Comparison of ENCODE assay signal across 18 cellular contexts in genomic region chr10:123553810-123554430, GRCh38.
DNase-seq lines count a peak whose midpoint lies in the region; ATAC-seq, FAIRE-seq and TF ChIP-seq lines count a peak whose summit lies in the region.
"Had no signal": no experiment of that assay in that cellular context is flagged by ENCODE, and none has a peak within 500 bp of the region (broad histone marks: within the 10 kb centered on the region; RNA-seq: fewer than 3 reads in every experiment).

No MANE protein-coding gene starts in this region.

- in situ Hi-C loops in ACHN (cut with HindIII; ENCODE audit: low pct_ligation_motif_present, low pct_unique_long_range_greater_than_20kb, low sequenced_read_pairs) = no loop called here

- no peak for TF ChIP-seq POLR2A in GM12891 (IDR thresholded peaks at IDR 0.05; ENCODE audit: low read depth, low read length)

- no peak for TF ChIP-seq CTCF in coronary artery (IDR thresholded peaks at IDR 0.05)

- peak; percentile 99 for FAIRE-seq in GM12891 (lab: Jason Lieb, UNC)
- FAIRE-seq: astrocyte, endometrium had no signal

- ATAC-seq in GM21447 (IDR thresholded peaks at IDR 0.05; ENCODE audit: unreplicated experiment) = peak; percentile 57
- ATAC-seq in HG03095 (IDR thresholded peaks at IDR 0.05; ENCODE audit: unreplicated experiment) = peak; percentile 33
- ATAC-seq: heart left ventricle had no signal

- DNase-seq in GM12891 (ENCODE audit: insufficient read length, low spot score) (no peak), coronary artery (ENCODE audit: low spot score) (peak; percentile 31), ACHN (no peak), NCI-H82 (lab: John Stamatoyannopoulos, UW) (no peak), ecto neural progenitor cell (ENCODE audit: low spot score) (no peak)
- DNase-seq in stimulated activated CD8-positive, alpha-beta memory T cell treated with anti-CD3 and anti-CD28 coated beads, Interleukin-4, amount 100 ng/mL, for 48 hours = no peak
- DNase-seq: activated CD4-positive, alpha-beta T cell treated with anti-CD3 and anti-CD28 coated beads, Interleukin-2, amount 50 U/mL, for 1 hour; activated naive CD4-positive, alpha-beta T cell treated with anti-CD3 and anti-CD28 coated beads, Interleukin-2, amount 50 U/mL, for 16 hours; heart left ventricle; KBM-7; NCI-H1930; NCI-H446; Right ventricle myocardium superior; tibial artery had no signal

- H3K27ac ChIP-seq in coronary artery = no peak overlapping the region
- H3K27ac ChIP-seq: heart left ventricle, tibial artery had no signal

- H3K4me3 ChIP-seq in coronary artery = no peak overlapping the region
- H3K4me3 ChIP-seq: heart left ventricle, tibial artery had no signal

TF ChIP-seq in GM12891, 5 proteins besides CTCF, POLR2A, EP300 and RAD21:
- peak; percentile 21; the same call in 1 of the 2 replicates for TF ChIP-seq POU2F2 (IDR thresholded peaks at IDR 0.05; ENCODE audit: low read depth, low read length)
- TF ChIP-seq TAF1 (IDR thresholded peaks at IDR 0.05; ENCODE audit: low read depth, low read length) = no peak
